In the genomic region with DNA sequence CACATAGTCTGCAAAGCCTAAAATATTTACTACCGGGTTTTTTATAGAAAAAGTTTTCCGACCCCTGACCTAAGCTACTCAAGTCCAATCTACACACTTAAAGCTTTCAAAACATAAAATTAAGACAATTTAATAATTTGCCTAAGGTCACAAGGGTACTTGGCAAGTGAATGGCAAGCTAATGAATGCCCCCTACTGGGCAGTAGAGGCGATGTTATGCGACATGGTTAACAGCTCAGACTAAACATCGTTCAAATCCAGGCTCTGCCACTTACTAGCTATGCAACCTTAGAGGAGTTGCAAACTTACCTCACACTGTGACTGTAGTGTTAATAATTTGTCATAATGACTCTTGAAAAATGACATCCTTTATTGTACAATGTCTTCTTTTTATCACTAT, we compare ENCODE assay signal across 8 cellular contexts.
DNase-seq lines count a peak whose midpoint lies in the region; ATAC-seq and TF ChIP-seq lines count a peak whose summit lies in the region.

No MANE protein-coding gene starts in this region.

- DNase-seq in GM10248 (ENCODE audit: extremely low spot score) = peak; percentile 9
- DNase-seq in LHCN-M2 (ENCODE audit: low read depth) = peak; percentile 35
- DNase-seq in SJCRH30 = peak; percentile 53 to 77
- peak; percentile 40 for DNase-seq in foreskin melanocyte
- peak; percentile 6 for DNase-seq in stromal cell of bone marrow (ENCODE audit: low read depth)
- no peak for DNase-seq in activated T-cell treated with anti-CD3 and anti-CD28 coated beads, Interleukin-2, amount 50 U/mL, for 1 hour
- DNase-seq in uterus = no peak

- ATAC-seq in GM21529 (IDR thresholded peaks at IDR 0.05; ENCODE audit: unreplicated experiment) = no peak

- no peak for TF ChIP-seq POLR2A in uterus (IDR thresholded peaks at IDR 0.05)

- H3K4me3 ChIP-seq in SJCRH30 (no peak overlapping the region), uterus (no peak overlapping the region)

- H3K27me3 ChIP-seq in SJCRH30 (no peaks in the 10 kb centered on the region; the same call in 1 of the 2 replicates), uterus (no peaks in the 10 kb centered on the region)

- no peak overlapping the region for H3K27ac ChIP-seq in SJCRH30
- H3K27ac ChIP-seq in uterus = no peak overlapping the region

- H3K9me3 ChIP-seq in SJCRH30 (replicated peaks) (no peaks in the 10 kb centered on the region), uterus (no peaks in the 10 kb centered on the region)

- CTCF ChIA-PET in GM10248 (lab: Yijun Ruan, JAX) = interaction anchor here (1.1 to 2.7 kb wide), 4 partner anchors 9 to 789 kb away, joined by 3 to 10 read pairs (median 6); no protein-coding TSS in a partner anchor

- POLR2A ChIA-PET in GM10248 (lab: Yijun Ruan, JAX) = no interaction called here

- H3K4me1 ChIP-seq in SJCRH30 = peaks cover 5% of the 10 kb centered on the region; the same call in 1 of the 2 replicates
- no peaks in the 10 kb centered on the region for H3K4me1 ChIP-seq in uterus

- intact Hi-C loops in uterus (cut with DNase I; ENCODE audit: low total_unique reads) = no loop called here

- no peaks in the 10 kb centered on the region for H3K36me3 ChIP-seq in SJCRH30
- H3K36me3 ChIP-seq in uterus = no peaks in the 10 kb centered on the region

- TF ChIP-seq CTCF in GM10248 (IDR thresholded peaks at IDR 0.05; ENCODE audit: control extremely low read depth, extremely low read depth, low read depth, missing control alignments) (peak; percentile 16), uterus (IDR thresholded peaks at IDR 0.05) (no peak)

Comparison
In these comparisons a context has a peak if more than half of its experiments do, and no peak if none do; other contexts are left out.
1. DNase-seq: peak in GM10248 (single experiment), LHCN-M2 (single experiment), SJCRH30 (2 of 2), foreskin melanocyte (single experiment) and stromal cell of bone marrow (single experiment); none in activated T-cell treated with anti-CD3 and anti-CD28 coated beads, Interleukin-2, amount 50 U/mL, for 1 hour (single experiment) and uterus (0 of 2).